ENCODE assay signal across 17 cellular contexts in genomic region chr9:128102196-128102595, GRCh38. TPM values are rescaled to one million over a fixed set of nuclear protein-coding genes. Genes with fewer than 3 reads are reported as not detected.
DNase-seq lines count a peak whose midpoint lies in the region; ATAC-seq, FAIRE-seq and TF ChIP-seq lines count a peak whose summit lies in the region.
"Had no signal": no experiment of that assay in that cellular context is flagged by ENCODE, and none has a peak within 500 bp of the region (broad histone marks: within the 10 kb centered on the region; RNA-seq: fewer than 3 reads in every experiment).

No MANE protein-coding gene starts in this region.

- FAIRE-seq in pancreas (lab: Jason Lieb, UNC), result no peak
- FAIRE-seq: endothelial cell of umbilical vein, islet of Langerhans had no signal

- H3K4me1 Mint-ChIP-seq in stimulated activated naive CD8-positive, alpha-beta T cell treated with anti-CD3 and anti-CD28 coated beads, Interleukin-15, Interleukin-2, amounts not matched to agents 100 ng/mL and 50 ng/mL, for 24 hours (ENCODE audit: low read depth), result peaks cover 58% of the 10 kb centered on the region

- peaks cover 52 to 66% (median 60%) of the 10 kb centered on the region in 4 donors for H3K36me3 ChIP-seq in esophagus muscularis mucosa
- peaks cover 11 to 41% (median 23%) of the 10 kb centered on the region in 3 donors for H3K36me3 ChIP-seq in pancreas

- ATAC-seq in stimulated activated naive CD8-positive, alpha-beta T cell treated with anti-CD3 and anti-CD28 coated beads, Interleukin-15, Interleukin-2, amounts not matched to agents 100 U/mL and 50 U/mL, for 24 hours, result no peak
- ATAC-seq in pancreas (no peak), HG02759 (IDR thresholded peaks at IDR 0.05; ENCODE audit: unreplicated experiment) (no peak)
- ATAC-seq: HCT116 had no signal

- no peak for TF ChIP-seq CTCF in esophagus muscularis mucosa (IDR thresholded peaks at IDR 0.05)
- no peak for TF ChIP-seq CTCF in pancreas (IDR thresholded peaks at IDR 0.05)

- H3K27ac Mint-ChIP-seq in stimulated activated naive CD8-positive, alpha-beta T cell treated with anti-CD3 and anti-CD28 coated beads, Interleukin-15, Interleukin-2, amounts not matched to agents 100 ng/mL and 50 ng/mL, for 24 hours, result peak overlapping the region; percentile 45

- no peak for TF ChIP-seq POLR2A in esophagus muscularis mucosa (IDR thresholded peaks at IDR 0.05; ENCODE audit: low read depth)

- H3K27ac ChIP-seq in esophagus muscularis mucosa (replicated peaks in 1 of 4), result peak overlapping the region in 3 of 4 donors; percentile 3 to 97 (median 93)
- peak overlapping the region in 3 of 4 donors; percentile 79 to 90 (median 82) for H3K27ac ChIP-seq in pancreas
- H3K27ac ChIP-seq: PC-9 had no signal

- H3K9me3 ChIP-seq in esophagus muscularis mucosa (no peaks in the 10 kb centered on the region), pancreas (no peaks in the 10 kb centered on the region)

- no peak for TF ChIP-seq EP300 in esophagus muscularis mucosa (IDR thresholded peaks at IDR 0.05)

- no peak overlapping the region for H3K4me3 Mint-ChIP-seq in stimulated activated naive CD8-positive, alpha-beta T cell treated with anti-CD3 and anti-CD28 coated beads, Interleukin-15, Interleukin-2, amounts not matched to agents 100 ng/mL and 50 ng/mL, for 24 hours
- H3K4me3 Mint-ChIP-seq: activated naive CD4-positive, alpha-beta T cell treated with anti-CD3 and anti-CD28 coated beads for 36 hours had no signal

- WGBS in esophagus muscularis mucosa, result 78% methylated on average over 6 of the region's 13 CpGs
- 86 to 88% methylated on average over 13 of the region's 13 CpGs for WGBS in pancreas, 2 donors

- intact Hi-C loops in esophagus muscularis mucosa (cut with DNase I) (no loop called here), pancreas (cut with DNase I) (no loop called here)

- no peak for DNase-seq in stimulated activated naive CD8-positive, alpha-beta T cell treated with anti-CD3 and anti-CD28 coated beads, Interleukin-15, Interleukin-2, amounts not matched to agents 100 U/mL and 50 U/mL, for 24 hours
- DNase-seq in esophagus muscularis mucosa (ENCODE audit: extremely low spot score) (no peak), pancreas (peak in 2 of 6 donors; percentile 40 to 63), cortex of kidney (lab: John Stamatoyannopoulos, UW) (no peak), NOMO-1 treated with dmso at 0.1 percent for 144 hours (lab: John Stamatoyannopoulos, UW; ENCODE audit: unreplicated experiment) (no peak), NCI-H2171 (lab: John Stamatoyannopoulos, UW) (no peak)
- DNase-seq: activated naive CD4-positive, alpha-beta T cell treated with anti-CD3 and anti-CD28 coated beads for 36 hours; central memory CD4-positive, alpha-beta T cell; DMS53; KG1; NCI-H510A treated with DMSO at 0.1 percent for 48 hours had no signal

- peaks cover 42% of the 10 kb centered on the region for H3K36me3 Mint-ChIP-seq in stimulated activated naive CD8-positive, alpha-beta T cell treated with anti-CD3 and anti-CD28 coated beads, Interleukin-15, Interleukin-2, amounts not matched to agents 100 ng/mL and 50 ng/mL, for 24 hours (ENCODE audit: low read depth)

- no peaks in the 10 kb centered on the region for H3K27me3 ChIP-seq in esophagus muscularis mucosa
- no peaks in the 10 kb centered on the region for H3K27me3 ChIP-seq in pancreas

- H3K27me3 Mint-ChIP-seq in stimulated activated naive CD8-positive, alpha-beta T cell treated with anti-CD3 and anti-CD28 coated beads, Interleukin-15, Interleukin-2, amounts not matched to agents 100 ng/mL and 50 ng/mL, for 24 hours, result no peaks in the 10 kb centered on the region

- H3K4me3 ChIP-seq in esophagus muscularis mucosa, result no peak overlapping the region
- peak overlapping the region in 1 of 4 donors; percentile 58 for H3K4me3 ChIP-seq in pancreas
- H3K4me3 ChIP-seq: PC-9 had no signal

- H3K9me3 Mint-ChIP-seq in stimulated activated naive CD8-positive, alpha-beta T cell treated with anti-CD3 and anti-CD28 coated beads, Interleukin-15, Interleukin-2, amounts not matched to agents 100 ng/mL and 50 ng/mL, for 24 hours, result no peaks in the 10 kb centered on the region
- H3K9me3 Mint-ChIP-seq: activated naive CD4-positive, alpha-beta T cell treated with anti-CD3 and anti-CD28 coated beads for 36 hours had no signal

- H3K4me1 ChIP-seq in esophagus muscularis mucosa (peaks cover 49 to 72% (median 62%) of the 10 kb centered on the region in 4 donors), pancreas (peaks cover 39 to 60% (median 56%) of the 10 kb centered on the region in 3 donors)

RNA-seq across cellular contexts. Expression of gene PTGES2, which starts 25.3 kb away (rescaled TPM):
- total RNA-seq in esophagus muscularis mucosa (10 to 100 TPM; 58.0 to 72.7 (median 60.5) TPM), pancreas (10 to 100 TPM; 25.4 to 43.1 (median 34.2) TPM)
- polyA plus RNA-seq in pancreas, result 10 to 100 TPM; 66.0 to 78.5 TPM

RNA-seq across cellular contexts. Expression of gene SLC25A25, which starts 34.2 kb away (rescaled TPM):
- total RNA-seq in esophagus muscularis mucosa, result 100 to 1,000 TPM in 1 of 4 donors, 10 to 100 TPM in 3; 14.5 to 140 (median 21.3) TPM
- total RNA-seq in pancreas, result 100 to 1,000 TPM in 1 of 6 donors, 10 to 100 TPM in 3, 1 to 10 TPM in 2; 6.8 to 134 (median 12.6) TPM
- 10 to 100 TPM; 73.6 to 82.8 TPM for polyA plus RNA-seq in pancreas

RNA-seq across cellular contexts. Expression of gene NAIF1, which starts 35.1 kb away (rescaled TPM):
- 10 to 100 TPM in 2 of 4 donors, 1 to 10 TPM in 2; 5.4 to 12.0 (median 9.7) TPM for total RNA-seq in esophagus muscularis mucosa
- total RNA-seq in pancreas, result 1 to 10 TPM; 3.0 to 6.2 (median 3.8) TPM
- polyA plus RNA-seq in pancreas, result 1 to 10 TPM; 6.4 to 6.8 TPM

RNA-seq across cellular contexts. Expression of gene LCN2, which starts 47.1 kb away (rescaled TPM):
- 1 to 10 TPM in 1 of 4 donors, under 1 TPM in 1, not detected in 2; 0.83 to 6.2 TPM for total RNA-seq in esophagus muscularis mucosa
- total RNA-seq in pancreas, result 100 to 1,000 TPM in 1 of 6 donors, 10 to 100 TPM in 3, 1 to 10 TPM in 2; 6.3 to 158 (median 45.7) TPM
- polyA plus RNA-seq in pancreas, result 10 to 100 TPM; 46.8 to 75.1 TPM
- total RNA-seq: activated naive CD4-positive, alpha-beta T cell treated with anti-CD3 and anti-CD28 coated beads for 36 hours; endothelial cell of umbilical vein had no signal
- polyA plus RNA-seq: endothelial cell of umbilical vein had no signal

RNA-seq across cellular contexts. Expression of gene BBLN, which starts 57.9 kb away (rescaled TPM):
- total RNA-seq in esophagus muscularis mucosa, result 100 to 1,000 TPM; 132 to 213 (median 148) TPM
- total RNA-seq in pancreas, result 10 to 100 TPM; 23.1 to 38.3 (median 30.9) TPM
- 100 to 1,000 TPM in 1 of 2 donors, 10 to 100 TPM in 1; 86.1 to 133 TPM for polyA plus RNA-seq in pancreas
